In the genomic region with DNA sequence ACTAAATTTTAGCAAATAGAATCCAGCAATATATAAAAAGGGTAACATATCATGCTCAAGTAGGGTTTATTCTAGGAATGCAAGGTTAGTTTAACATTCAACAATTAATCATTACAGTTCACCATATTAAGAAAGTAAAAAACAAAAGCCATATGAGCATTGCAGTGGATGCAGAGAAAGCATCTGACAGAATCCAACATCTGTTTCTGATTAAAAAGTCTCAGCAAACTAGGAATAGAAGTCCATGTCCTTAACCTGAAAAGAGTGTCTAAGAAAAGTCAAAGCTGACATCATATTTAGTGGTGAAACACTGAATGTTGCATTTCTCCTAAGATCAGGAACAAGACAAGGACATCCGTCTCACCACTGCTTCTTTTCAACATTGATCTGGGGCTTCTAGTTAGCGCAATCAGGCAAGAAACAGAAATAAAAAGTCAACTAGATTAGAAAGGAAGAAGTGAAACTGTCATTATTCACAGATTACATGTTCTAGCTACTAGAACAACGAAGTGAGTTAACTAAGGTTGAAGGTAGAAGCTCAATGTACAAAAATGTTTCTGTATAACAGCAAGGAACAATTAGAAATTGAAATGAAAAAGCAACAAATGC, we compare ENCODE assay signal across 13 cellular contexts. TPM values are rescaled to one million over a fixed set of nuclear protein-coding genes. Genes with fewer than 3 reads are reported as not detected.
DNase-seq lines count a peak whose midpoint lies in the region; ATAC-seq and TF ChIP-seq lines count a peak whose summit lies in the region.
"Had no signal": no experiment of that assay in that cellular context is flagged by ENCODE, and none has a peak within 500 bp of the region (broad histone marks: within the 10 kb centered on the region; RNA-seq: fewer than 3 reads in every experiment).

No MANE protein-coding gene starts in this region.

- H3K27ac ChIP-seq in breast epithelium = no peak overlapping the region
- H3K27ac ChIP-seq: HL-60, uterus had no signal

- intact Hi-C loops in breast epithelium (cut with DNase I; ENCODE audit: low total_unique reads) = no loop called here

- no peaks in the 10 kb centered on the region for H3K9me3 ChIP-seq in breast epithelium
- H3K9me3 ChIP-seq: uterus had no signal

- H3K4me1 ChIP-seq in breast epithelium = no peaks in the 10 kb centered on the region
- H3K4me1 ChIP-seq: uterus had no signal

- no peak for TF ChIP-seq POLR2A in breast epithelium (IDR thresholded peaks at IDR 0.05)

- no peak for TF ChIP-seq CTCF in GM06990 (IDR thresholded peaks at IDR 0.05; ENCODE audit: insufficient read depth, low read length, poor library complexity, severe bottlenecking)
- TF ChIP-seq CTCF in breast epithelium (IDR thresholded peaks at IDR 0.05) = no peak

- H3K27me3 ChIP-seq in GM06990 (replicated peaks; ENCODE audit: control insufficient read depth, insufficient read depth, low read length) = no peaks in the 10 kb centered on the region
- H3K27me3 ChIP-seq in breast epithelium = no peaks in the 10 kb centered on the region
- H3K27me3 ChIP-seq: uterus had no signal

- H3K4me3 ChIP-seq in GM06990 (replicated peaks; ENCODE audit: low read depth, low read length) (no peak overlapping the region), breast epithelium (no peak overlapping the region)
- H3K4me3 ChIP-seq: uterus had no signal

- peaks cover 2% of the 10 kb centered on the region for H3K36me3 ChIP-seq in GM06990 (ENCODE audit: control insufficient read depth, insufficient read depth, low read length)
- no peaks in the 10 kb centered on the region for H3K36me3 ChIP-seq in breast epithelium
- H3K36me3 ChIP-seq: uterus had no signal

- ATAC-seq in GM19467 (IDR thresholded peaks at IDR 0.05; ENCODE audit: unreplicated experiment) (peak; percentile 70), HG03064 (IDR thresholded peaks at IDR 0.05; ENCODE audit: low read depth, unreplicated experiment) (peak; percentile 77), HG03457 (IDR thresholded peaks at IDR 0.05; ENCODE audit: unreplicated experiment) (no peak)

- DNase-seq in GM06990 (ENCODE audit: extremely low read depth, insufficient read length) (peak; percentile 26), RPMI7951 (ENCODE audit: low read depth) (peak; percentile 41), breast epithelium (ENCODE audit: low spot score in 2 of 2) (no peak), hypothalamus (lab: John Stamatoyannopoulos, UW) (no peak), UCSD-AML1 (lab: John Stamatoyannopoulos, UW; ENCODE audit: unreplicated experiment) (no peak)
- DNase-seq: activated CD4-positive, alpha-beta T cell treated with anti-CD3 and anti-CD28 coated beads, Interleukin-2, amount 50 U/mL, for 4 hours; kidney glomerular epithelial cell; NCI-H146; uterus had no signal

RNA-seq across cellular contexts. Expression of a gene that starts 49.3 kb away (rescaled TPM):
- 28.1 and 33.8 TPM in 2 replicates for total RNA-seq in RPMI7951 (2014; rRNA removed; shearing (Covaris generic))
- total RNA-seq in breast epithelium = 10 to 100 TPM; 17.1 to 26.3 (median 21.0) TPM

Comparison
In these comparisons a context has a peak if more than half of its experiments do, and no peak if none do; other contexts are left out.
1. DNase-seq: peak in GM06990 (single experiment) and RPMI7951 (single experiment); none in breast epithelium (0 of 2), hypothalamus (0 of 51) and UCSD-AML1 (single experiment).